14 cellular contexts compared by ENCODE assay signal in genomic region chr5:65062684-65063083, GRCh38.
DNase-seq lines count a peak whose midpoint lies in the region; ATAC-seq and TF ChIP-seq lines count a peak whose summit lies in the region.
"Had no signal": no experiment of that assay in that cellular context is flagged by ENCODE, and none has a peak within 500 bp of the region (broad histone marks: within the 10 kb centered on the region; RNA-seq: fewer than 3 reads in every experiment).

No MANE protein-coding gene starts in this region.

- no peak overlapping the region for H3K27ac Mint-ChIP-seq in activated CD4-positive, alpha-beta memory T cell treated with anti-CD3 and anti-CD28 coated beads, Interleukin-2, amount 10 ng/mL, durations not matched to agents 7 days and 5 days
- H3K27ac Mint-ChIP-seq in naive thymus-derived CD8-positive, alpha-beta T cell = no peak overlapping the region
- H3K27ac Mint-ChIP-seq: activated CD8-positive, alpha-beta T cell treated with anti-CD3 and anti-CD28 coated beads, Interleukin-2, amount 10 ng/mL, durations not matched to agents 7 days and 5 days had no signal

- DNase-seq in AG08395 (ENCODE audit: low spot score) (peak; percentile 97), MG63 (peak; percentile 75), choroid plexus epithelial cell (ENCODE audit: low read depth) (peak; percentile 87), mucosa of descending colon (peak in 1 of 3 donors; percentile 25), right lobe of liver (no peak)
- no peak for DNase-seq in activated CD4-positive, alpha-beta memory T cell treated with anti-CD3 and anti-CD28 coated beads, Interleukin-2, amount 10 ng/mL, durations not matched to agents 7 days and 5 days
- DNase-seq in naive thymus-derived CD8-positive, alpha-beta T cell = no peak
- DNase-seq: activated CD8-positive, alpha-beta T cell treated with anti-CD3 and anti-CD28 coated beads, Interleukin-2, amount 10 ng/mL, durations not matched to agents 7 days and 5 days; DMS153; head of caudate nucleus; NCI-H1930; stimulated activated CD4-positive, alpha-beta T cell treated with anti-CD3 and anti-CD28 coated beads, Interleukin-4, amount 100 ng/mL, for 1 hour had no signal

- intact Hi-C loops in mucosa of descending colon (cut with DNase I, micrococcal nuclease) = no loop called here
- intact Hi-C loops in right lobe of liver (cut with DNase I) = no loop called here

- no peak overlapping the region for H3K27ac ChIP-seq in right lobe of liver

- ATAC-seq in mucosa of descending colon = peak; percentile 51
- no peak for ATAC-seq in HG03175 (IDR thresholded peaks at IDR 0.05; ENCODE audit: unreplicated experiment)
- ATAC-seq in right lobe of liver = no peak
- no peak for ATAC-seq in naive thymus-derived CD8-positive, alpha-beta T cell
- ATAC-seq: activated CD8-positive, alpha-beta T cell treated with anti-CD3 and anti-CD28 coated beads, Interleukin-2, amount 10 ng/mL, durations not matched to agents 7 days and 5 days; HCT116 had no signal

- H3K4me1 ChIP-seq in mucosa of descending colon (ENCODE audit: low read depth) = no peaks in the 10 kb centered on the region
- no peaks in the 10 kb centered on the region for H3K4me1 ChIP-seq in right lobe of liver

- H3K4me3 Mint-ChIP-seq in activated CD4-positive, alpha-beta memory T cell treated with anti-CD3 and anti-CD28 coated beads, Interleukin-2, amount 10 ng/mL, durations not matched to agents 7 days and 5 days = no peak overlapping the region
- no peak overlapping the region for H3K4me3 Mint-ChIP-seq in naive thymus-derived CD8-positive, alpha-beta T cell
- H3K4me3 Mint-ChIP-seq: activated CD8-positive, alpha-beta T cell treated with anti-CD3 and anti-CD28 coated beads, Interleukin-2, amount 10 ng/mL, durations not matched to agents 7 days and 5 days had no signal

- peaks cover 2% of the 10 kb centered on the region for H3K4me1 Mint-ChIP-seq in activated CD4-positive, alpha-beta memory T cell treated with anti-CD3 and anti-CD28 coated beads, Interleukin-2, amount 10 ng/mL, durations not matched to agents 7 days and 5 days
- H3K4me1 Mint-ChIP-seq in naive thymus-derived CD8-positive, alpha-beta T cell = peaks cover 0 to 34% (median 1%) of the 10 kb centered on the region in 4 donors

- no peaks in the 10 kb centered on the region for H3K9me3 Mint-ChIP-seq in activated CD4-positive, alpha-beta memory T cell treated with anti-CD3 and anti-CD28 coated beads, Interleukin-2, amount 10 ng/mL, durations not matched to agents 7 days and 5 days
- H3K9me3 Mint-ChIP-seq in naive thymus-derived CD8-positive, alpha-beta T cell = no peaks in the 10 kb centered on the region

- peaks cover 17% of the 10 kb centered on the region for H3K27me3 Mint-ChIP-seq in activated CD4-positive, alpha-beta memory T cell treated with anti-CD3 and anti-CD28 coated beads, Interleukin-2, amount 10 ng/mL, durations not matched to agents 7 days and 5 days
- H3K27me3 Mint-ChIP-seq in naive thymus-derived CD8-positive, alpha-beta T cell = peaks cover 5 to 14% (median 9%) of the 10 kb centered on the region in 5 donors

- TF ChIP-seq POLR2A in right lobe of liver (IDR thresholded peaks at IDR 0.05) = no peak

- POLR2A ChIA-PET in activated CD4-positive, alpha-beta memory T cell treated with anti-CD3 and anti-CD28 coated beads, Interleukin-2, amount 10 ng/mL, durations not matched to agents 7 days and 5 days (lab: Charles Lee) = no interaction called here
- POLR2A ChIA-PET in naive thymus-derived CD8-positive, alpha-beta T cell (lab: Charles Lee) = no interaction called here

- TF ChIP-seq CTCF in choroid plexus epithelial cell (conservative IDR thresholded peaks at IDR 0.05; ENCODE audit: low read depth, low read length) (no peak), mucosa of descending colon (IDR thresholded peaks at IDR 0.05) (no peak), right lobe of liver (IDR thresholded peaks at IDR 0.05) (no peak)

- peaks cover 3% of the 10 kb centered on the region; the same call in 1 of the 2 replicates for H3K9me3 ChIP-seq in MG63
- H3K9me3 ChIP-seq in mucosa of descending colon = no peaks in the 10 kb centered on the region
- no peaks in the 10 kb centered on the region for H3K9me3 ChIP-seq in right lobe of liver

- no peaks in the 10 kb centered on the region for H3K36me3 ChIP-seq in MG63
- no peaks in the 10 kb centered on the region for H3K36me3 ChIP-seq in mucosa of descending colon (ENCODE audit: low read depth)
- H3K36me3 ChIP-seq in right lobe of liver = no peaks in the 10 kb centered on the region

- no peak overlapping the region for H3K4me3 ChIP-seq in MG63
- H3K4me3 ChIP-seq in choroid plexus epithelial cell (ENCODE audit: low read depth, low read length) = no peak overlapping the region
- no peak overlapping the region for H3K4me3 ChIP-seq in mucosa of descending colon
- H3K4me3 ChIP-seq in right lobe of liver = no peak overlapping the region

- CTCF ChIA-PET in activated CD4-positive, alpha-beta memory T cell treated with anti-CD3 and anti-CD28 coated beads, Interleukin-2, amount 10 ng/mL, durations not matched to agents 7 days and 5 days (lab: Charles Lee) = no interaction called here

- H3K27me3 ChIP-seq in MG63 = no peaks in the 10 kb centered on the region
- H3K27me3 ChIP-seq in right lobe of liver = no peaks in the 10 kb centered on the region

- H3K36me3 Mint-ChIP-seq in activated CD4-positive, alpha-beta memory T cell treated with anti-CD3 and anti-CD28 coated beads, Interleukin-2, amount 10 ng/mL, durations not matched to agents 7 days and 5 days (ENCODE audit: low read depth) = no peaks in the 10 kb centered on the region
- H3K36me3 Mint-ChIP-seq in naive thymus-derived CD8-positive, alpha-beta T cell = no peaks in the 10 kb centered on the region

- 49% methylated on average over 5 of the region's 5 CpGs for WGBS in right lobe of liver (ENCODE audit: insufficient coverage, low coverage, low lambda C conversion rate, missing lambda C conversion rate)

Comparison
In these comparisons a context has a peak if more than half of its experiments do, and no peak if none do; other contexts are left out.
1. DNase-seq: peak in AG08395 (single experiment), MG63 (single experiment) and choroid plexus epithelial cell (single experiment); none in activated CD4-positive, alpha-beta memory T cell treated with anti-CD3 and anti-CD28 coated beads, Interleukin-2, amount 10 ng/mL, durations not matched to agents 7 days and 5 days (single experiment), right lobe of liver (0 of 3) and naive thymus-derived CD8-positive, alpha-beta T cell (0 of 10).